In genomic region chr4:89295415-89295927, GRCh38 we compare ENCODE assay signal across 15 cellular contexts. TPM values are rescaled to one million over a fixed set of nuclear protein-coding genes. Genes with fewer than 3 reads are reported as not detected.
DNase-seq lines count a peak whose midpoint lies in the region; ATAC-seq and TF ChIP-seq lines count a peak whose summit lies in the region.
"Had no signal": no experiment of that assay in that cellular context is flagged by ENCODE, and none has a peak within 500 bp of the region (broad histone marks: within the 10 kb centered on the region; RNA-seq: fewer than 3 reads in every experiment).

No MANE protein-coding gene starts in this region.

- H3K36me3 Mint-ChIP-seq in activated CD4-positive, alpha-beta T cell treated with anti-CD3 and anti-CD28 coated beads, Interleukin-2, amount 10 ng/mL, durations not matched to agents 24 days and 14 days (ENCODE audit: low read depth), result peaks cover 30% of the 10 kb centered on the region
- H3K36me3 Mint-ChIP-seq in activated naive CD8-positive, alpha-beta T cell, result peaks cover 8% of the 10 kb centered on the region
- peaks cover 10% of the 10 kb centered on the region for H3K36me3 Mint-ChIP-seq in natural killer cell treated with Interleukin-12 subunit alpha and Interleukin-12 subunit beta and Interleukin-15 and Interleukin-18, amount 100 ng/mL, for 72 hours
- peaks cover 3% of the 10 kb centered on the region for H3K36me3 Mint-ChIP-seq in endothelial cell (ENCODE audit: low read depth, unreplicated experiment)
- H3K36me3 Mint-ChIP-seq: IgD-negative memory B cell had no signal

- H3K4me2 ChIP-seq in smooth muscle cell, result no peak overlapping the region

- H3K79me2 ChIP-seq in smooth muscle cell (ENCODE audit: low read depth), result no peaks in the 10 kb centered on the region

- H3K27ac Mint-ChIP-seq in activated CD4-positive, alpha-beta T cell treated with anti-CD3 and anti-CD28 coated beads, Interleukin-2, amount 10 ng/mL, durations not matched to agents 24 days and 14 days, result peak overlapping the region; percentile 98
- H3K27ac Mint-ChIP-seq in activated naive CD8-positive, alpha-beta T cell, result peak overlapping the region; percentile 98
- peak overlapping the region in 1 of 2 donors; percentile 95 for H3K27ac Mint-ChIP-seq in natural killer cell treated with Interleukin-12 subunit alpha and Interleukin-12 subunit beta and Interleukin-15 and Interleukin-18, amount 100 ng/mL, for 72 hours
- H3K27ac Mint-ChIP-seq in endothelial cell (ENCODE audit: unreplicated experiment), result no peak overlapping the region
- H3K27ac Mint-ChIP-seq: mesothelial cell of epicardium had no signal

- no peaks in the 10 kb centered on the region for H3K27me3 Mint-ChIP-seq in activated CD4-positive, alpha-beta T cell treated with anti-CD3 and anti-CD28 coated beads, Interleukin-2, amount 10 ng/mL, durations not matched to agents 24 days and 14 days
- no peaks in the 10 kb centered on the region for H3K27me3 Mint-ChIP-seq in activated naive CD8-positive, alpha-beta T cell
- no peaks in the 10 kb centered on the region for H3K27me3 Mint-ChIP-seq in natural killer cell treated with Interleukin-12 subunit alpha and Interleukin-12 subunit beta and Interleukin-15 and Interleukin-18, amount 100 ng/mL, for 72 hours
- H3K27me3 Mint-ChIP-seq in endothelial cell (ENCODE audit: unreplicated experiment), result peaks cover 2% of the 10 kb centered on the region

- no peaks in the 10 kb centered on the region for H3F3A ChIP-seq in smooth muscle cell (ENCODE audit: low read depth)

- H2AFZ ChIP-seq in smooth muscle cell (ENCODE audit: low read depth), result no peak overlapping the region

- H3K4me3 ChIP-seq in smooth muscle cell, result no peak overlapping the region
- H3K4me3 ChIP-seq: suprapubic skin had no signal

- H4K20me1 ChIP-seq in smooth muscle cell (ENCODE audit: low read depth), result no peaks in the 10 kb centered on the region

- peak; percentile 69 for DNase-seq in activated CD4-positive, alpha-beta T cell treated with anti-CD3 and anti-CD28 coated beads, Interleukin-2, amount 10 ng/mL, durations not matched to agents 24 days and 14 days
- no peak for DNase-seq in activated CD4-positive, alpha-beta T cell treated with anti-CD3 and anti-CD28 coated beads, Interleukin-2, amount 50 U/mL, for 1 hour
- DNase-seq in natural killer cell treated with Interleukin-12 subunit alpha and Interleukin-12 subunit beta and Interleukin-15 and Interleukin-18, amount 100 ng/mL, for 72 hours (ENCODE audit: low spot score), result no peak
- DNase-seq in ecto neural progenitor cell (ENCODE audit: low spot score) (no peak), endothelial cell (ENCODE audit: low spot score) (no peak), smooth muscle cell (lab: John Stamatoyannopoulos, UW; ENCODE audit: unreplicated experiment) (no peak)
- DNase-seq: activated CD4-positive, alpha-beta T cell treated with anti-CD3 and anti-CD28 coated beads, Interleukin-2, amount 50 U/mL, for 4 hours; central memory CD4-positive, alpha-beta T cell; kidney; Right ventricle myocardium superior had no signal

- WGBS in smooth muscle cell (ENCODE audit: low lambda C conversion rate), result 96% methylated on average over 3 of the region's 3 CpGs

- H3K27ac ChIP-seq in KOPT-K1 (ENCODE audit: low read depth, low read length, poor library complexity, severe bottlenecking), result peak overlapping the region; percentile 69
- H3K27ac ChIP-seq in smooth muscle cell (ENCODE audit: low read depth), result no peak overlapping the region
- H3K27ac ChIP-seq: suprapubic skin had no signal

- H3K9me3 Mint-ChIP-seq in activated CD4-positive, alpha-beta T cell treated with anti-CD3 and anti-CD28 coated beads, Interleukin-2, amount 10 ng/mL, durations not matched to agents 24 days and 14 days, result no peaks in the 10 kb centered on the region
- no peaks in the 10 kb centered on the region for H3K9me3 Mint-ChIP-seq in activated naive CD8-positive, alpha-beta T cell (ENCODE audit: low read depth)
- peaks cover 3% of the 10 kb centered on the region for H3K9me3 Mint-ChIP-seq in natural killer cell treated with Interleukin-12 subunit alpha and Interleukin-12 subunit beta and Interleukin-15 and Interleukin-18, amount 100 ng/mL, for 72 hours
- peaks cover 4% of the 10 kb centered on the region for H3K9me3 Mint-ChIP-seq in endothelial cell (ENCODE audit: unreplicated experiment)

- TF ChIP-seq CTCF in endothelial cell (IDR thresholded peaks at IDR 0.05; ENCODE audit: unreplicated experiment), result no peak
- TF ChIP-seq CTCF in smooth muscle cell (IDR thresholded peaks at IDR 0.05; ENCODE audit: borderline replicate concordance, insufficient read depth, poor library complexity, severe bottlenecking), result no peak

- H3K4me1 ChIP-seq in smooth muscle cell (ENCODE audit: low read depth), result no peaks in the 10 kb centered on the region

- H3K36me3 ChIP-seq in KOPT-K1 (ENCODE audit: insufficient read depth, low read length), result no peaks in the 10 kb centered on the region
- no peaks in the 10 kb centered on the region for H3K36me3 ChIP-seq in smooth muscle cell (ENCODE audit: low read depth)
- H3K36me3 ChIP-seq: suprapubic skin had no signal

- H3K9me3 ChIP-seq in KOPT-K1 (ENCODE audit: insufficient read depth, low read length, poor library complexity, severe bottlenecking) (peaks cover 5% of the 10 kb centered on the region), smooth muscle cell (replicated peaks; ENCODE audit: low read depth) (no peaks in the 10 kb centered on the region)
- H3K9me3 ChIP-seq: suprapubic skin had no signal

- H3K27me3 ChIP-seq in smooth muscle cell (ENCODE audit: low read depth), result no peaks in the 10 kb centered on the region
- H3K27me3 ChIP-seq: suprapubic skin had no signal

- no peak overlapping the region for H3K9ac ChIP-seq in smooth muscle cell (ENCODE audit: low read depth)

- intact Hi-C loops in activated CD4-positive, alpha-beta T cell treated with anti-CD3 and anti-CD28 coated beads, Interleukin-2, amount 10 ng/mL, durations not matched to agents 24 days and 14 days (cut with micrococcal nuclease), result loop anchor here (1.0 to 10.0 kb wide), 10 partner anchors 8 to 1013 kb away; partner anchors contain the start of genes GPRIN3, HERC5, PPM1K and PYURF

- H3K4me1 Mint-ChIP-seq in activated CD4-positive, alpha-beta T cell treated with anti-CD3 and anti-CD28 coated beads, Interleukin-2, amount 10 ng/mL, durations not matched to agents 24 days and 14 days, result peaks cover 75% of the 10 kb centered on the region
- peaks cover 93% of the 10 kb centered on the region for H3K4me1 Mint-ChIP-seq in activated naive CD8-positive, alpha-beta T cell (ENCODE audit: low read depth)
- peaks cover 63 to 77% of the 10 kb centered on the region in 2 donors for H3K4me1 Mint-ChIP-seq in natural killer cell treated with Interleukin-12 subunit alpha and Interleukin-12 subunit beta and Interleukin-15 and Interleukin-18, amount 100 ng/mL, for 72 hours (ENCODE audit: low read depth in 2 of 2)
- peaks cover 40% of the 10 kb centered on the region for H3K4me1 Mint-ChIP-seq in endothelial cell (ENCODE audit: unreplicated experiment)

- H3K4me3 Mint-ChIP-seq in activated CD4-positive, alpha-beta T cell treated with anti-CD3 and anti-CD28 coated beads, Interleukin-2, amount 10 ng/mL, durations not matched to agents 24 days and 14 days, result peak overlapping the region; percentile 68
- H3K4me3 Mint-ChIP-seq in activated naive CD8-positive, alpha-beta T cell, result peak overlapping the region; percentile 75
- peak overlapping the region; percentile 92 for H3K4me3 Mint-ChIP-seq in natural killer cell treated with Interleukin-12 subunit alpha and Interleukin-12 subunit beta and Interleukin-15 and Interleukin-18, amount 100 ng/mL, for 72 hours
- no peak overlapping the region for H3K4me3 Mint-ChIP-seq in endothelial cell (ENCODE audit: unreplicated experiment)
- H3K4me3 Mint-ChIP-seq: mesothelial cell of epicardium had no signal

- ATAC-seq in natural killer cell treated with Interleukin-12 subunit alpha and Interleukin-12 subunit beta and Interleukin-15 and Interleukin-18, amount 100 ng/mL, for 72 hours, result peak in 1 of 2 donors; percentile 52

RNA-seq across cellular contexts. Expression of gene GPRIN3, which starts 12.1 kb away (rescaled TPM):
- total RNA-seq in activated CD4-positive, alpha-beta T cell treated with anti-CD3 and anti-CD28 coated beads, Interleukin-2, amount 10 ng/mL, durations not matched to agents 24 days and 14 days, result 26.2 and 26.8 TPM in 2 replicates
- total RNA-seq in natural killer cell treated with Interleukin-12 subunit alpha and Interleukin-12 subunit beta and Interleukin-15 and Interleukin-18, amount 100 ng/mL, for 72 hours, result 10 to 100 TPM; 11.6 to 24.0 TPM
- 8.9 TPM for total RNA-seq in endothelial cell (ENCODE audit: unreplicated experiment)
- total RNA-seq in smooth muscle cell, result 1.8 and 3.0 TPM in 2 replicates
- polyA plus RNA-seq in smooth muscle cell, result 0.25 and 0.47 TPM in 2 replicates
